ENCODE assay signal across 8 cellular contexts in the genomic region with DNA sequence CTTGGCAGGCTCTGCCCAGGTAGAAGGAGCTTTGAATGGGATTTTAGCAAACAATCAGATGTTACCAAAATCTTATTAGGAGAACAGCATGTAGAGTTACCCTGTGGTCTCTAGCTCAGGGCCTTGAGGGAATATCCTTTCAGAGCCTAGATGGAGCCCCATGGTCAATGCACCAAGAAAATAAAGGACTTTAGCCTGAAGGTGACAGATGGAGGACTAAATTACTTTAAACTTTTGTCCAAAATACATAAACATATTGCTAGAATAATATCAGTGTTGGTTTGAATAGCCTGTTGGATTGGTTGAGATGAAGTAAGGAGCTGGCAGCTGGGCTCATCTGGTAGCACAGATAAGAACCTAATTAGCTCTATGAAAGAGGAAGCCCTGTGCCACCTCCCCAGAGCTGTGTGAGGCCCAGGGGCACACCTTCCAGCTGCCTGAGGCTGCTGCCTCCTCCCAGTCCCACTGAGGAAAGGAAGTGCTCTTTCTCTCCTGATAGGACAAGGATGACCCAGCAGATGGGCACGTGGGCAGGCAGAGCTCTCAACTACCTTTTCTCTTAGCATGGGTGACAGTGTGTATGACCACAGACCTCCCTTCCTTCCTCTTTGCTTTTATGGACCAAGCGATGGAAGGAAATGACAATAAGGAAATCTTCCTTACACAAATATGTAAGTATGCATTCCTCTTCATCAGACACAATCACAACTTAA.
DNase-seq lines count a peak whose midpoint lies in the region; ATAC-seq and TF ChIP-seq lines count a peak whose summit lies in the region.

No MANE protein-coding gene starts in this region.

- no peak for TF ChIP-seq CTCF in IMR-90 (conservative IDR thresholded peaks at IDR 0.05; ENCODE audit: low read depth, low read length)
- no peak for TF ChIP-seq CTCF in gastrocnemius medialis (IDR thresholded peaks at IDR 0.05 in 4 of 5, conservative IDR thresholded peaks at IDR 0.05 in 1 of 5)
- no peak for TF ChIP-seq CTCF in GM10266 (IDR thresholded peaks at IDR 0.05; ENCODE audit: control insufficient read depth, insufficient read depth, low read depth, missing control alignments)

- H2AK9ac ChIP-seq in IMR-90 (replicated peaks; ENCODE audit: low read depth, low read length, poor library complexity): no peak overlapping the region

- no peak overlapping the region for H3K23ac ChIP-seq in IMR-90 (ENCODE audit: low read depth, low read length)

- H3K79me1 ChIP-seq in IMR-90 (ENCODE audit: low read depth in 1 of 2, low read length in 2 of 2): 0 out of 4 replicates have a peak, but pooled peaks cover 0 to 2% of the 10 kb centered on the region in 2 experiments

- H3K27ac ChIP-seq in IMR-90 (ENCODE audit: insufficient read depth, low read length) (no peak overlapping the region), gastrocnemius medialis (no peak overlapping the region), SJCRH30 (no peak overlapping the region)

- H3K27me3 Mint-ChIP-seq in activated T-helper 17 cell treated with anti-CD3 and anti-CD28 coated beads, Interleukin-2, amount 50 U/mL, for 72 hours: no peaks in the 10 kb centered on the region

- no peak for TF ChIP-seq POLR2A in IMR-90 (IDR thresholded peaks at IDR 0.05; ENCODE audit: low read depth, low read length)
- TF ChIP-seq POLR2A in gastrocnemius medialis (IDR thresholded peaks at IDR 0.05): no peak

- H3K4me3 ChIP-seq in IMR-90 (ENCODE audit: insufficient read depth, low read depth, low read length) (no peak overlapping the region), gastrocnemius medialis (no peak overlapping the region), SJCRH30 (no peak overlapping the region)

- H3K4ac ChIP-seq in IMR-90 (ENCODE audit: low read depth, low read length): peak overlapping the region; percentile 48; the same call in 1 of the 2 replicates

- H4K20me1 ChIP-seq in IMR-90 (ENCODE audit: insufficient read depth, low read length): no peaks in the 10 kb centered on the region

- peak overlapping the region; percentile 88 for H3K4me3 Mint-ChIP-seq in activated T-helper 17 cell treated with anti-CD3 and anti-CD28 coated beads, Interleukin-2, amount 50 U/mL, for 72 hours

- peak overlapping the region; percentile 7; the same call in 1 of the 3 replicates for H2BK15ac ChIP-seq in IMR-90 (ENCODE audit: low read depth, low read length)

- no peak for TF ChIP-seq RAD21 in IMR-90 (IDR thresholded peaks at IDR 0.05; ENCODE audit: low read length)

- H3K9me3 ChIP-seq in IMR-90 (ENCODE audit: control insufficient read depth, insufficient read depth, low read length) (peaks cover 3% of the 10 kb centered on the region; the same call in 1 of the 2 replicates), gastrocnemius medialis (no peaks in the 10 kb centered on the region), SJCRH30 (replicated peaks) (no peaks in the 10 kb centered on the region; the same call in 1 of the 2 replicates)

- H2BK20ac ChIP-seq in IMR-90 (ENCODE audit: low read depth, low read length): no peak overlapping the region

- H3K27ac Mint-ChIP-seq in activated T-helper 17 cell treated with anti-CD3 and anti-CD28 coated beads, Interleukin-2, amount 50 U/mL, for 72 hours: peak overlapping the region; percentile 96

- no peak overlapping the region for H3K9ac ChIP-seq in IMR-90 (ENCODE audit: low read depth, low read length)

- no peak overlapping the region for H3K18ac ChIP-seq in IMR-90 (ENCODE audit: low read depth, low read length)

- H3K4me1 ChIP-seq in IMR-90 (ENCODE audit: control insufficient read depth, insufficient read depth, low read length) (peaks cover 2% of the 10 kb centered on the region; the same call in 1 of the 2 replicates), gastrocnemius medialis (no peaks in the 10 kb centered on the region), SJCRH30 (no peaks in the 10 kb centered on the region)

- no peak overlapping the region for H3K56ac ChIP-seq in IMR-90 (ENCODE audit: extremely low read depth, insufficient read depth, low read length)

- no peak overlapping the region for H4K5ac ChIP-seq in IMR-90 (ENCODE audit: low read depth, low read length)

- ATAC-seq in GM18499 (IDR thresholded peaks at IDR 0.05; ENCODE audit: insufficient read depth, unreplicated experiment): peak; percentile 27
- peak; percentile 58 for ATAC-seq in GM21526 (IDR thresholded peaks at IDR 0.05; ENCODE audit: low FRiP score, unreplicated experiment)
- ATAC-seq in IMR-90 (ENCODE audit: low read depth): no peak
- peak; percentile 55 for ATAC-seq in activated T-helper 17 cell treated with anti-CD3 and anti-CD28 coated beads, Interleukin-2, amount 50 U/mL, for 72 hours (replicated peaks)
- no peak for ATAC-seq in gastrocnemius medialis

- H4K91ac ChIP-seq in IMR-90 (ENCODE audit: insufficient read depth, low read depth, low read length): peak overlapping the region; percentile 24

- no CpG with 5 or more reads among the region's 2 CpGs for whole genome bisulfite sequencing in IMR-90 (ENCODE audit: extremely low coverage in 2 of 2, insufficient read length in 1 of 2), 2 experiments

- H3K9me1 ChIP-seq in IMR-90 (ENCODE audit: insufficient read depth, low read length): peaks cover 11% of the 10 kb centered on the region

- H3K36me3 ChIP-seq in IMR-90 (ENCODE audit: control insufficient read depth, insufficient read depth, low read length) (no peaks in the 10 kb centered on the region), gastrocnemius medialis (no peaks in the 10 kb centered on the region), SJCRH30 (no peaks in the 10 kb centered on the region)

- DNase-seq in IMR-90 (no peak), pons (ENCODE audit: low spot score) (peak; percentile 48), gastrocnemius medialis (no peak), GM10266 (ENCODE audit: extremely low spot score) (no peak), SJCRH30 (no peak)

- H2AK5ac ChIP-seq in IMR-90 (ENCODE audit: low read depth, low read length): peak overlapping the region; percentile 8; the same call in 1 of the 2 replicates

- CTCF ChIA-PET in IMR-90 (lab: Yijun Ruan, JAX): interaction anchor here (0.6 to 1.5 kb wide), 3 partner anchors 9 to 481 kb away, joined by 3 to 6 read pairs (median 3); no protein-coding TSS in a partner anchor

- in situ Hi-C loops in IMR-90 (cut with MboI; ENCODE audit: low sequenced_read_pairs) (no loop called here), gastrocnemius medialis (cut with MboI; ENCODE audit: low sequenced_read_pairs in 4 of 4) (no loop called here)

- H3K4me2 ChIP-seq in IMR-90 (ENCODE audit: low read depth, low read length): no peak overlapping the region

- dilution Hi-C loops in IMR-90 (cut with HindIII; ENCODE audit: low sequenced_read_pairs, unreplicated experiment): no loop called here

- no peak overlapping the region; the same call in 1 of the 2 replicates for H3K14ac ChIP-seq in IMR-90 (replicated peaks; ENCODE audit: low read depth, low read length)

- H3K4me1 Mint-ChIP-seq in activated T-helper 17 cell treated with anti-CD3 and anti-CD28 coated beads, Interleukin-2, amount 50 U/mL, for 72 hours: peaks cover 54% of the 10 kb centered on the region

- intact Hi-C loops in IMR-90 (cut with micrococcal nuclease) (no loop called here), gastrocnemius medialis (cut with DNase I; ENCODE audit: low total_unique reads) (no loop called here)

- H3K9me3 Mint-ChIP-seq in activated T-helper 17 cell treated with anti-CD3 and anti-CD28 coated beads, Interleukin-2, amount 50 U/mL, for 72 hours: no peaks in the 10 kb centered on the region

- H3K36me3 Mint-ChIP-seq in activated T-helper 17 cell treated with anti-CD3 and anti-CD28 coated beads, Interleukin-2, amount 50 U/mL, for 72 hours (ENCODE audit: low read depth): peaks cover 85% of the 10 kb centered on the region

- no peak overlapping the region for H2BK5ac ChIP-seq in IMR-90 (ENCODE audit: low read depth, low read length, poor library complexity, severe bottlenecking)

- POLR2A ChIA-PET in IMR-90 (lab: Charles Lee; ENCODE audit: unreplicated experiment): interaction anchor here (0.6 kb wide), 1 partner anchor 20 kb away, joined by 3 read pairs; no protein-coding TSS in a partner anchor

- peak overlapping the region in 1 of 2 experiments; percentile 16; a peak in 1 of 4 replicates for H4K8ac ChIP-seq in IMR-90 (ENCODE audit: low read depth in 2 of 2, low read length in 2 of 2)

- H2AFZ ChIP-seq in IMR-90 (replicated peaks; ENCODE audit: low read length, poor library complexity): no peak overlapping the region

- H3K27me3 ChIP-seq in IMR-90 (ENCODE audit: control insufficient read depth, insufficient read depth, low read length): no peaks in the 10 kb centered on the region
- no peaks in the 10 kb centered on the region for H3K27me3 ChIP-seq in gastrocnemius medialis
- H3K27me3 ChIP-seq in SJCRH30: no peaks in the 10 kb centered on the region

- BruUV-seq in IMR-90 (replicated peaks; lab: Mats Ljungman, UMichigan): no TSS peak

- 0 out of 2 replicates have a peak overlapping the region, but pooled peaks have one; percentile 8 for H2BK120ac ChIP-seq in IMR-90 (ENCODE audit: low read depth, low read length)

TF ChIP-seq in IMR-90, 13 proteins besides CTCF, POLR2A, EP300 and RAD21 (continues in another document):
- TF ChIP-seq, protein P1, sequence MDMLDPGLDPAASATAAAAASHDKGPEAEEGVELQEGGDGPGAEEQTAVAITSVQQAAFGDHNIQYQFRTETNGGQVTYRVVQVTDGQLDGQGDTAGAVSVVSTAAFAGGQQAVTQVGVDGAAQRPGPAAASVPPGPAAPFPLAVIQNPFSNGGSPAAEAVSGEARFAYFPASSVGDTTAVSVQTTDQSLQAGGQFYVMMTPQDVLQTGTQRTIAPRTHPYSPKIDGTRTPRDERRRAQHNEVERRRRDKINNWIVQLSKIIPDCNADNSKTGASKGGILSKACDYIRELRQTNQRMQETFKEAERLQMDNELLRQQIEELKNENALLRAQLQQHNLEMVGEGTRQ (IDR thresholded peaks at IDR 0.05; ENCODE audit: low read depth, low read length): no peak
- TF ChIP-seq, protein P2, sequence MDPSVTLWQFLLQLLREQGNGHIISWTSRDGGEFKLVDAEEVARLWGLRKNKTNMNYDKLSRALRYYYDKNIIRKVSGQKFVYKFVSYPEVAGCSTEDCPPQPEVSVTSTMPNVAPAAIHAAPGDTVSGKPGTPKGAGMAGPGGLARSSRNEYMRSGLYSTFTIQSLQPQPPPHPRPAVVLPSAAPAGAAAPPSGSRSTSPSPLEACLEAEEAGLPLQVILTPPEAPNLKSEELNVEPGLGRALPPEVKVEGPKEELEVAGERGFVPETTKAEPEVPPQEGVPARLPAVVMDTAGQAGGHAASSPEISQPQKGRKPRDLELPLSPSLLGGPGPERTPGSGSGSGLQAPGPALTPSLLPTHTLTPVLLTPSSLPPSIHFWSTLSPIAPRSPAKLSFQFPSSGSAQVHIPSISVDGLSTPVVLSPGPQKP (IDR thresholded peaks at IDR 0.05; ENCODE audit: borderline replicate concordance, low read depth, low read length): no peak
- TF ChIP-seq RCOR1 (IDR thresholded peaks at IDR 0.05; ENCODE audit: insufficient replicate concordance, low read length) (no peak), CEBPB (IDR thresholded peaks at IDR 0.05; ENCODE audit: low read depth, low read length) (no peak), FOS (IDR thresholded peaks at IDR 0.05; ENCODE audit: low read depth, low read length) (no peak), RFX5 (IDR thresholded peaks at IDR 0.05; ENCODE audit: low read depth, low read length) (no peak), MAFK (IDR thresholded peaks at IDR 0.05; ENCODE audit: low read depth, low read length) (no peak), CHD1 (IDR thresholded peaks at IDR 0.05; ENCODE audit: low read depth, low read length) (no peak)

Comparison
In these comparisons a context has a peak if more than half of its experiments do, and no peak if none do; other contexts are left out.
1. ATAC-seq: peak in GM18499 (single experiment), GM21526 (single experiment) and activated T-helper 17 cell treated with anti-CD3 and anti-CD28 coated beads, Interleukin-2, amount 50 U/mL, for 72 hours (single experiment); none in IMR-90 (single experiment) and gastrocnemius medialis (0 of 2).